19 cellular contexts compared by ENCODE assay signal in genomic region chr11:75779960-75780359, GRCh38. TPM values are rescaled to one million over a fixed set of nuclear protein-coding genes. Genes with fewer than 3 reads are reported as not detected.
DNase-seq lines count a peak whose midpoint lies in the region; ATAC-seq and TF ChIP-seq lines count a peak whose summit lies in the region.
"Had no signal": no experiment of that assay in that cellular context is flagged by ENCODE, and none has a peak within 500 bp of the region (broad histone marks: within the 10 kb centered on the region; RNA-seq: fewer than 3 reads in every experiment).

No MANE protein-coding gene starts in this region.

- no peak for TF ChIP-seq CTCF in lower lobe of right lung (IDR thresholded peaks at IDR 0.05)

- no peaks in the 10 kb centered on the region for H3K27me3 ChIP-seq in lower lobe of right lung (ENCODE audit: low read depth)

- H3K36me3 Mint-ChIP-seq in activated naive CD8-positive, alpha-beta T cell treated with anti-CD3 and anti-CD28 coated beads, Interleukin-2, amount 50 U/mL, for 24 hours (ENCODE audit: low read depth): no peaks in the 10 kb centered on the region
- no peaks in the 10 kb centered on the region for H3K36me3 Mint-ChIP-seq in activated naive CD8-positive, alpha-beta T cell treated with anti-CD3 and anti-CD28 coated beads for 36 hours
- peaks cover 0 to 7% of the 10 kb centered on the region in 2 donors for H3K36me3 Mint-ChIP-seq in naive B cell
- H3K36me3 Mint-ChIP-seq: CD8-positive, alpha-beta T cell had no signal

- no peak overlapping the region for H3K4me3 Mint-ChIP-seq in activated naive CD8-positive, alpha-beta T cell treated with anti-CD3 and anti-CD28 coated beads, Interleukin-2, amount 50 U/mL, for 24 hours
- no peak overlapping the region for H3K4me3 Mint-ChIP-seq in activated naive CD8-positive, alpha-beta T cell treated with anti-CD3 and anti-CD28 coated beads for 36 hours
- H3K4me3 Mint-ChIP-seq in naive B cell: no peak overlapping the region
- H3K4me3 Mint-ChIP-seq: CD8-positive, alpha-beta T cell had no signal

- peaks cover 14% of the 10 kb centered on the region for H3K4me1 Mint-ChIP-seq in activated naive CD8-positive, alpha-beta T cell treated with anti-CD3 and anti-CD28 coated beads, Interleukin-2, amount 50 U/mL, for 24 hours
- peaks cover 8% of the 10 kb centered on the region for H3K4me1 Mint-ChIP-seq in activated naive CD8-positive, alpha-beta T cell treated with anti-CD3 and anti-CD28 coated beads for 36 hours
- peaks cover 10 to 26% (median 20%) of the 10 kb centered on the region in 3 donors for H3K4me1 Mint-ChIP-seq in naive B cell

- no peaks in the 10 kb centered on the region for H3K27me3 Mint-ChIP-seq in activated naive CD8-positive, alpha-beta T cell treated with anti-CD3 and anti-CD28 coated beads, Interleukin-2, amount 50 U/mL, for 24 hours
- no peaks in the 10 kb centered on the region for H3K27me3 Mint-ChIP-seq in activated naive CD8-positive, alpha-beta T cell treated with anti-CD3 and anti-CD28 coated beads for 36 hours
- no peaks in the 10 kb centered on the region for H3K27me3 Mint-ChIP-seq in naive B cell

- H3K9me3 ChIP-seq in lower lobe of right lung: no peaks in the 10 kb centered on the region

- H3K9me3 Mint-ChIP-seq in activated naive CD8-positive, alpha-beta T cell treated with anti-CD3 and anti-CD28 coated beads, Interleukin-2, amount 50 U/mL, for 24 hours: no peaks in the 10 kb centered on the region
- H3K9me3 Mint-ChIP-seq in activated naive CD8-positive, alpha-beta T cell treated with anti-CD3 and anti-CD28 coated beads for 36 hours: no peaks in the 10 kb centered on the region
- no peaks in the 10 kb centered on the region for H3K9me3 Mint-ChIP-seq in naive B cell
- H3K9me3 Mint-ChIP-seq: CD8-positive, alpha-beta T cell had no signal

- CTCF ChIA-PET in HEK293T (lab: Yijun Ruan, JAX): interaction anchor here (1.0 kb wide), 1 partner anchor 87 kb away, joined by 3 read pairs; no protein-coding TSS in a partner anchor

- no peaks in the 10 kb centered on the region for H3K36me3 ChIP-seq in lower lobe of right lung

- H3K4me3 ChIP-seq in lower lobe of right lung: no peak overlapping the region
- H3K4me3 ChIP-seq: GM12878 had no signal

- no peaks in the 10 kb centered on the region for H3K4me1 ChIP-seq in lower lobe of right lung

- DNase-seq in activated naive CD8-positive, alpha-beta T cell treated with anti-CD3 and anti-CD28 coated beads, Interleukin-2, amount 50 U/mL, for 24 hours: no peak
- no peak for DNase-seq in activated naive CD8-positive, alpha-beta T cell treated with anti-CD3 and anti-CD28 coated beads for 36 hours
- DNase-seq in SW480 (ENCODE audit: low spot score): peak; percentile 9
- no peak for DNase-seq in naive B cell
- no peak for DNase-seq in occipital lobe (lab: John Stamatoyannopoulos, UW)
- no peak for DNase-seq in lower lobe of right lung
- DNase-seq in HEK293T (ENCODE audit: extremely low spot score): no peak
- DNase-seq: CD8-positive, alpha-beta T cell; DMS53; EL; NCI-H1417; NCI-H187; NCI-H2107; NCI-H2227 treated with DMSO at 0.1 percent for 48 hours; NCI-H510A treated with DMSO at 0.1 percent for 48 hours; NCI-H774; SHP77 had no signal

- ATAC-seq in activated naive CD8-positive, alpha-beta T cell treated with anti-CD3 and anti-CD28 coated beads, Interleukin-2, amount 50 U/mL, for 24 hours: peak; percentile 34
- ATAC-seq in naive B cell (ENCODE audit: low read depth in 2 of 2): peak; percentile 64 to 75
- no peak for ATAC-seq in lower lobe of right lung
- ATAC-seq: CD8-positive, alpha-beta T cell; GM12878 had no signal

- POLR2A ChIA-PET in HEK293T (lab: Yijun Ruan, JAX): no interaction called here

- H3K27ac ChIP-seq in lower lobe of right lung: no peak overlapping the region
- H3K27ac ChIP-seq: KMS-11 had no signal

- intact Hi-C loops in lower lobe of right lung (cut with DNase I): no loop called here

- H3K27ac Mint-ChIP-seq in activated naive CD8-positive, alpha-beta T cell treated with anti-CD3 and anti-CD28 coated beads, Interleukin-2, amount 50 U/mL, for 24 hours: no peak overlapping the region
- no peak overlapping the region for H3K27ac Mint-ChIP-seq in activated naive CD8-positive, alpha-beta T cell treated with anti-CD3 and anti-CD28 coated beads for 36 hours
- peak overlapping the region in 1 of 6 donors; percentile 56 for H3K27ac Mint-ChIP-seq in naive B cell
- H3K27ac Mint-ChIP-seq: CD8-positive, alpha-beta T cell had no signal

TF ChIP-seq in HEK293T, 16 proteins besides CTCF, POLR2A, EP300 and RAD21:
- TF ChIP-seq TARDBP (IDR thresholded peaks at IDR 0.05) (no peak), LEF1 (IDR thresholded peaks at IDR 0.05; ENCODE audit: borderline replicate concordance) (no peak), FOXA1 (IDR thresholded peaks at IDR 0.05) (no peak), BHLHE40 (IDR thresholded peaks at IDR 0.05; ENCODE audit: borderline replicate concordance) (no peak), SUZ12 (IDR thresholded peaks at IDR 0.05) (no peak), FOXK2 (IDR thresholded peaks at IDR 0.05) (no peak), ZNF384 (IDR thresholded peaks at IDR 0.05) (no peak), HDGF (IDR thresholded peaks at IDR 0.05; ENCODE audit: borderline replicate concordance) (no peak)

RNA-seq across cellular contexts. Expression of gene DGAT2, which starts 11.4 kb away (rescaled TPM):
- 1 to 10 TPM; 1.6 to 1.9 TPM for total RNA-seq in activated naive CD8-positive, alpha-beta T cell treated with anti-CD3 and anti-CD28 coated beads for 36 hours
- polyA plus RNA-seq in naive B cell (ENCODE audit: low read depth in 6 of 6): 10 to 100 TPM in 2 of 6 donors, 1 to 10 TPM in 4; 3.1 to 14.6 (median 7.6) TPM
- 4.4 TPM for total RNA-seq in occipital lobe
- 7.4 TPM for total RNA-seq in lower lobe of right lung
- total RNA-seq: CD8-positive, alpha-beta T cell had no signal

RNA-seq across cellular contexts. Expression of gene UVRAG, which starts 35.0 kb away (rescaled TPM):
- total RNA-seq in activated naive CD8-positive, alpha-beta T cell treated with anti-CD3 and anti-CD28 coated beads for 36 hours: 10 to 100 TPM; 16.8 to 17.7 TPM
- polyA plus RNA-seq in naive B cell (ENCODE audit: low read depth in 6 of 6): 10 to 100 TPM; 39.6 to 94.0 (median 70.8) TPM
- 38.1 TPM for total RNA-seq in occipital lobe
- total RNA-seq in lower lobe of right lung: 36.0 TPM

Comparison
In these comparisons a context has a peak if more than half of its experiments do, and no peak if none do; other contexts are left out.
1. ATAC-seq: peak in activated naive CD8-positive, alpha-beta T cell treated with anti-CD3 and anti-CD28 coated beads, Interleukin-2, amount 50 U/mL, for 24 hours (single experiment) and naive B cell (2 of 2); none in lower lobe of right lung (0 of 2).